34 cellular contexts compared by ENCODE assay signal in genomic region chr19:41741244-41741554, GRCh38. TPM values are rescaled to one million over a fixed set of nuclear protein-coding genes. Genes with fewer than 3 reads are reported as not detected.
"Had no signal": no experiment of that assay in that cellular context is flagged by ENCODE, and none has a peak within 500 bp of the region (broad histone marks: within the 10 kb centered on the region; RNA-seq: fewer than 3 reads in every experiment).

No MANE protein-coding gene starts in this region.

- H3K4me3 Mint-ChIP-seq: activated CD4-positive, alpha-beta T cell treated with anti-CD3 and anti-CD28 coated beads, Interleukin-2, amount 10 ng/mL, durations not matched to agents 7 days and 5 days; activated T-cell treated with anti-CD3 and anti-CD28 coated beads, Interleukin-2, amount 50 U/mL, for 4 hours; brain; effector memory CD8-positive, alpha-beta T cell; natural killer cell treated with Interleukin-12 subunit alpha and Interleukin-12 subunit beta and Interleukin-15 and Interleukin-18, amount 100 ng/mL, for 72 hours; stimulated activated memory B cell treated with anti-CD40 and anti-IgM and Interleukin-4, amounts not matched to agents 10 μg/mL and 1 μg/mL and 100 μg/mL, for 72 hours; T-helper 1 cell treated with Interleukin-12 subunit alpha and Interleukin-12 subunit beta and Interleukin-4 antibody, amounts not matched to agents 30 μg/mL and 1 μg/mL, for 36 hours had no signal

- H3K4me3 ChIP-seq: ascending aorta, cardiac muscle cell, coronary artery, heart right ventricle, lower lobe of right lung, right atrium auricular region, SK-N-MC, smooth muscle cell, tibial nerve had no signal

- H3K27me3 ChIP-seq: ascending aorta, cardiac muscle cell had no signal

- H3K27ac ChIP-seq: ascending aorta, cardiac muscle cell, coronary artery, heart right ventricle, right atrium auricular region, SK-N-MC, tibial nerve, WERI-Rb-1 had no signal

- H3K9me3 ChIP-seq: ascending aorta, heart right ventricle, lower lobe of right lung, right atrium auricular region, tibial nerve had no signal

- H3K36me3 ChIP-seq: ascending aorta, cardiac muscle cell, heart right ventricle, lower lobe of right lung, right atrium auricular region, tibial nerve, WERI-Rb-1 had no signal

- H3K27ac Mint-ChIP-seq: activated CD4-positive, alpha-beta T cell treated with anti-CD3 and anti-CD28 coated beads, Interleukin-2, amount 10 ng/mL, durations not matched to agents 7 days and 5 days; brain; effector memory CD8-positive, alpha-beta T cell; natural killer cell treated with Interleukin-12 subunit alpha and Interleukin-12 subunit beta and Interleukin-15 and Interleukin-18, amount 100 ng/mL, for 72 hours; stimulated activated memory B cell treated with anti-CD40 and anti-IgM and Interleukin-4, amounts not matched to agents 10 μg/mL and 1 μg/mL and 100 μg/mL, for 72 hours; T-helper 1 cell treated with Interleukin-12 subunit alpha and Interleukin-12 subunit beta and Interleukin-4 antibody, amounts not matched to agents 30 μg/mL and 1 μg/mL, for 36 hours had no signal

- ATAC-seq: effector memory CD8-positive, alpha-beta T cell; heart right ventricle; left lobe of liver; natural killer cell treated with Interleukin-12 subunit alpha and Interleukin-12 subunit beta and Interleukin-15 and Interleukin-18, amount 100 ng/mL, for 72 hours; stimulated activated memory B cell treated with anti-CD40 and anti-IgM and Interleukin-4, amounts not matched to agents 10 μg/mL and 1 μg/mL and 100 μg/mL, for 72 hours had no signal

- H3K9me3 Mint-ChIP-seq: activated CD4-positive, alpha-beta T cell treated with anti-CD3 and anti-CD28 coated beads, Interleukin-2, amount 10 ng/mL, durations not matched to agents 7 days and 5 days; activated T-cell treated with anti-CD3 and anti-CD28 coated beads, Interleukin-2, amount 50 U/mL, for 4 hours; brain; effector memory CD8-positive, alpha-beta T cell; natural killer cell treated with Interleukin-12 subunit alpha and Interleukin-12 subunit beta and Interleukin-15 and Interleukin-18, amount 100 ng/mL, for 72 hours; stimulated activated memory B cell treated with anti-CD40 and anti-IgM and Interleukin-4, amounts not matched to agents 10 μg/mL and 1 μg/mL and 100 μg/mL, for 72 hours; T-helper 1 cell treated with Interleukin-12 subunit alpha and Interleukin-12 subunit beta and Interleukin-4 antibody, amounts not matched to agents 30 μg/mL and 1 μg/mL, for 36 hours had no signal

- H3K4me2 ChIP-seq: smooth muscle cell had no signal

- H3K36me3 Mint-ChIP-seq: brain; natural killer cell treated with Interleukin-12 subunit alpha and Interleukin-12 subunit beta and Interleukin-15 and Interleukin-18, amount 100 ng/mL, for 72 hours; stimulated activated memory B cell treated with anti-CD40 and anti-IgM and Interleukin-4, amounts not matched to agents 10 μg/mL and 1 μg/mL and 100 μg/mL, for 72 hours had no signal

- DNase-seq: activated CD4-positive, alpha-beta T cell treated with anti-CD3 and anti-CD28 coated beads, Interleukin-2, amount 10 ng/mL, durations not matched to agents 7 days and 5 days; activated effector memory CD4-positive, alpha-beta T cell treated with anti-CD3 and anti-CD28 coated beads, Interleukin-2, amount 50 U/mL, for 16 hours; activated naive CD4-positive, alpha-beta T cell treated with anti-CD3 and anti-CD28 coated beads, Interleukin-2, amount 50 U/mL, for 16 hours; activated T-cell treated with anti-CD3 and anti-CD28 coated beads, Interleukin-2, amount 50 U/mL, for 4 hours; cerebellar nuclear complex; effector memory CD8-positive, alpha-beta T cell; foreskin fibroblast; heart right ventricle; kidney glomerular epithelial cell; lower lobe of right lung; mesendoderm; stimulated activated CD4-positive, alpha-beta T cell treated with anti-CD3 and anti-CD28 coated beads, Interleukin-4, amount 100 ng/mL, for 4 hours; stimulated activated CD8-positive, alpha-beta memory T cell treated with anti-CD3 and anti-CD28 coated beads, Interleukin-4, amount 100 ng/mL, for 48 hours; SW 1271; T-helper 9 cell; WERI-Rb-1 had no signal

- H3K4me1 Mint-ChIP-seq: brain had no signal

- H3K4me1 ChIP-seq: ascending aorta, lower lobe of right lung, right atrium auricular region, tibial nerve had no signal

RNA-seq across cellular contexts. Expression of gene CEACAM6, which starts 14.1 kb away (rescaled TPM):
- total RNA-seq: activated CD4-positive, alpha-beta T cell treated with anti-CD3 and anti-CD28 coated beads, Interleukin-2, amount 10 ng/mL, durations not matched to agents 7 days and 5 days; ascending aorta; cardiac muscle cell; myocyte; natural killer cell treated with Interleukin-12 subunit alpha and Interleukin-12 subunit beta and Interleukin-15 and Interleukin-18, amount 100 ng/mL, for 72 hours; pulmonary artery endothelial cell; right atrium auricular region; smooth muscle cell; tibial nerve had no signal

RNA-seq across cellular contexts. Expression of gene CEACAM5, which starts 32.8 kb away (rescaled TPM):
- total RNA-seq: activated CD4-positive, alpha-beta T cell treated with anti-CD3 and anti-CD28 coated beads, Interleukin-2, amount 10 ng/mL, durations not matched to agents 7 days and 5 days; ascending aorta; cardiac muscle cell; heart right ventricle; mononuclear cell; myocyte; natural killer cell treated with Interleukin-12 subunit alpha and Interleukin-12 subunit beta and Interleukin-15 and Interleukin-18, amount 100 ng/mL, for 72 hours; omental fat pad; pulmonary artery endothelial cell; right atrium auricular region; smooth muscle cell; tibial nerve; urinary bladder had no signal

RNA-seq across cellular contexts. Expression of gene CEACAM7, which starts 53.1 kb away (rescaled TPM):
- total RNA-seq: activated CD4-positive, alpha-beta T cell treated with anti-CD3 and anti-CD28 coated beads, Interleukin-2, amount 10 ng/mL, durations not matched to agents 7 days and 5 days; ascending aorta; cardiac muscle cell; heart right ventricle; left lobe of liver; lower lobe of right lung; mononuclear cell; myocyte; natural killer cell treated with Interleukin-12 subunit alpha and Interleukin-12 subunit beta and Interleukin-15 and Interleukin-18, amount 100 ng/mL, for 72 hours; omental fat pad; pulmonary artery endothelial cell; right atrium auricular region; smooth muscle cell; temporal lobe; tibial nerve; urinary bladder had no signal

RNA-seq across cellular contexts. Expression of gene CEACAM3, which starts 55.2 kb away (rescaled TPM):
- total RNA-seq: activated CD4-positive, alpha-beta T cell treated with anti-CD3 and anti-CD28 coated beads, Interleukin-2, amount 10 ng/mL, durations not matched to agents 7 days and 5 days; activated T-cell treated with anti-CD3 and anti-CD28 coated beads, Interleukin-2, amount 50 U/mL, for 4 hours; ascending aorta; cardiac muscle cell; myocyte; natural killer cell treated with Interleukin-12 subunit alpha and Interleukin-12 subunit beta and Interleukin-15 and Interleukin-18, amount 100 ng/mL, for 72 hours; pulmonary artery endothelial cell; right atrium auricular region; smooth muscle cell; urinary bladder had no signal
